Comparison of ENCODE assay signal across 8 cellular contexts in the genomic region with DNA sequence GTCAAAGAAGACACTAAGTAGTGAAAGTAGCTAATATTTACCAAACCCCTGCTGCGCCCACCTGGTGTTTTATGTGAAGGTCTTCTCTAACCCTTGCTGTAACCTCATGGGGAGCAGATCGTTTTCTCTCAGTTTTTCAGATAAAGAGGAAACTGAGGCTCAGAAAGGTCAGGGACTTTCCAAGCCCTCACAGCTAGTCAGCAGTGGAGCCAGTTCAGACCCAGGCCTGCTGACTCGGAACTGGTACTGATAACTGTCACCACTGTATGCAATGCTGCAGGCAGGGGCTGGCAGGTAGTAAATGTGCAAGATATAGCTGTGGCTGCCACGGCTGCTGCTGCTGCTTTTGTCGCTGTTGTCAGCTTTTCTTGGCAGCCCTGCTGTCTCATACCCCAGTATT.
A peak's percentile ranks its signal among the peaks of the same experiment; 100 is the strongest.
DNase-seq lines count a peak whose midpoint lies in the region; ATAC-seq, FAIRE-seq and TF ChIP-seq lines count a peak whose summit lies in the region.

No MANE protein-coding gene starts in this region.

- no peaks in the 10 kb centered on the region for H3K36me3 ChIP-seq in kidney (ENCODE audit: control insufficient read depth in 1 of 2, insufficient read depth in 2 of 2, low read length in 2 of 2)

- intact Hi-C loops in kidney (cut with DNase I), result no loop called here

- H3K9me3 ChIP-seq in A549 (no peaks in the 10 kb centered on the region), kidney (ENCODE audit: control insufficient read depth in 1 of 2, low read length in 2 of 2) (no peaks in the 10 kb centered on the region)

- H3K4me3 ChIP-seq in A549, result no peak overlapping the region
- no peak overlapping the region for H3K4me3 ChIP-seq in kidney (ENCODE audit: low read length in 2 of 2)

- WGBS in A549 (ENCODE audit: missing lambda C conversion rate), result 71% methylated on average over 5 of the region's 5 CpGs

- H3K4me2 ChIP-seq in A549, result peak overlapping the region; percentile 95

- TF ChIP-seq CTCF in A549 (IDR thresholded peaks at IDR 0.05), result no peak
- TF ChIP-seq CTCF in RWPE1 (conservative IDR thresholded peaks at IDR 0.05; ENCODE audit: low read depth), result no peak
- TF ChIP-seq CTCF in kidney (IDR thresholded peaks at IDR 0.05; ENCODE audit: borderline replicate concordance, extremely low read depth, insufficient read depth), result no peak
- TF ChIP-seq CTCF in GM13977 (IDR thresholded peaks at IDR 0.05; ENCODE audit: extremely low read depth, insufficient read depth, missing control alignments), result no peak

- FAIRE-seq in A549 (lab: Jason Lieb, UNC) (no peak), kidney (lab: Jason Lieb, UNC) (no peak)

- in situ Hi-C loops in GM13977 (cut with MboI; ENCODE audit: low pct_unique_long_range_greater_than_20kb, low sequenced_read_pairs, unreplicated experiment), result no loop called here

- TF ChIP-seq RAD21 in A549 (conservative IDR thresholded peaks at IDR 0.05 in 1 of 2, IDR thresholded peaks at IDR 0.05 in 1 of 2), result no peak

- H3K27ac ChIP-seq in A549 (peak overlapping the region in 1 of 2 experiments; percentile 98; a peak in 3 of 6 replicates), RWPE1 (peak overlapping the region; percentile 56), kidney (ENCODE audit: low read depth in 2 of 2, low read length in 2 of 2) (peak overlapping the region; percentile 54 to 57)

- TF ChIP-seq POLR2A in A549 (IDR thresholded peaks at IDR 0.05; ENCODE audit: low read length), result no peak

- DNase-seq in A549 (ENCODE audit: low read depth in 1 of 2, low spot score in 1 of 2) (no peak), RWPE1 (ENCODE audit: low spot score) (no peak), kidney (peak; percentile 67), putamen (ENCODE audit: low spot score) (no peak), GM13977 (ENCODE audit: low spot score) (no peak), Ammon's horn (ENCODE audit: low spot score) (no peak), iPS-NIHi7 (ENCODE audit: extremely low spot score) (no peak)

- POLR2A ChIA-PET in A549 (lab: Yijun Ruan, JAX), result no interaction called here
- POLR2A ChIA-PET in RWPE1 (lab: Yijun Ruan, JAX; ENCODE audit: low non-redundant PET), result no interaction called here

- peaks cover 52% of the 10 kb centered on the region for H3K4me1 ChIP-seq in A549
- H3K4me1 ChIP-seq in kidney (ENCODE audit: control insufficient read depth in 1 of 2, insufficient read depth in 1 of 2, low read depth in 1 of 2, low read length in 2 of 2), result peaks cover 47 to 53% of the 10 kb centered on the region in 2 donors

- TF ChIP-seq EP300 in A549 (IDR thresholded peaks at IDR 0.05), result no peak

- H3K9ac ChIP-seq in kidney (ENCODE audit: low read length in 2 of 2), result peak overlapping the region in 1 of 2 donors; percentile 32

- CTCF ChIA-PET in A549 (lab: Yijun Ruan, JAX), result interaction anchor here (0.7 to 3.3 kb wide), 5 partner anchors 9 to 48 kb away, joined by 3 to 34 read pairs (median 4); no protein-coding TSS in a partner anchor
- CTCF ChIA-PET in RWPE1 (lab: Yijun Ruan, JAX), result interaction anchor here (0.8 to 1.4 kb wide), 3 partner anchors 10 to 49 kb away, joined by 3 to 6 read pairs (median 3); no protein-coding TSS in a partner anchor

- ATAC-seq in A549, result no peak
- ATAC-seq in GM19452 (IDR thresholded peaks at IDR 0.05; ENCODE audit: unreplicated experiment), result peak; percentile 17

TF ChIP-seq in A549, 52 proteins besides CTCF, POLR2A, EP300 and RAD21:
- TF ChIP-seq ELK1 (IDR thresholded peaks at IDR 0.05; ENCODE audit: low read depth, low read length) (no peak), ZSCAN20 (CRISPR knock-in tag; IDR thresholded peaks at IDR 0.05) (no peak), E2F6 (IDR thresholded peaks at IDR 0.05; ENCODE audit: borderline replicate concordance, low read depth) (no peak), MAZ (IDR thresholded peaks at IDR 0.05; ENCODE audit: borderline replicate concordance, low read depth, low read length) (no peak), FOXS1 (CRISPR knock-in tag; IDR thresholded peaks at IDR 0.05) (no peak), EHMT2 (IDR thresholded peaks at IDR 0.05; ENCODE audit: low read depth) (no peak), CBX2 (IDR thresholded peaks at IDR 0.05; ENCODE audit: borderline replicate concordance, low read depth) (no peak), TP53 (CRISPR knock-in tag; IDR thresholded peaks at IDR 0.05) (no peak), NR3C1 (IDR thresholded peaks at IDR 0.05) (no peak), HDAC2 (IDR thresholded peaks at IDR 0.05) (no peak), HOXA7 (CRISPR knock-in tag; IDR thresholded peaks at IDR 0.05) (no peak), RNF2 (IDR thresholded peaks at IDR 0.05; ENCODE audit: borderline replicate concordance, low read depth) (no peak), PHF8 (IDR thresholded peaks at IDR 0.05; ENCODE audit: borderline replicate concordance, low read depth) (no peak), NPAS2 (CRISPR knock-in tag; IDR thresholded peaks at IDR 0.05; ENCODE audit: borderline replicate concordance) (no peak)
- TF ChIP-seq, protein P1, sequence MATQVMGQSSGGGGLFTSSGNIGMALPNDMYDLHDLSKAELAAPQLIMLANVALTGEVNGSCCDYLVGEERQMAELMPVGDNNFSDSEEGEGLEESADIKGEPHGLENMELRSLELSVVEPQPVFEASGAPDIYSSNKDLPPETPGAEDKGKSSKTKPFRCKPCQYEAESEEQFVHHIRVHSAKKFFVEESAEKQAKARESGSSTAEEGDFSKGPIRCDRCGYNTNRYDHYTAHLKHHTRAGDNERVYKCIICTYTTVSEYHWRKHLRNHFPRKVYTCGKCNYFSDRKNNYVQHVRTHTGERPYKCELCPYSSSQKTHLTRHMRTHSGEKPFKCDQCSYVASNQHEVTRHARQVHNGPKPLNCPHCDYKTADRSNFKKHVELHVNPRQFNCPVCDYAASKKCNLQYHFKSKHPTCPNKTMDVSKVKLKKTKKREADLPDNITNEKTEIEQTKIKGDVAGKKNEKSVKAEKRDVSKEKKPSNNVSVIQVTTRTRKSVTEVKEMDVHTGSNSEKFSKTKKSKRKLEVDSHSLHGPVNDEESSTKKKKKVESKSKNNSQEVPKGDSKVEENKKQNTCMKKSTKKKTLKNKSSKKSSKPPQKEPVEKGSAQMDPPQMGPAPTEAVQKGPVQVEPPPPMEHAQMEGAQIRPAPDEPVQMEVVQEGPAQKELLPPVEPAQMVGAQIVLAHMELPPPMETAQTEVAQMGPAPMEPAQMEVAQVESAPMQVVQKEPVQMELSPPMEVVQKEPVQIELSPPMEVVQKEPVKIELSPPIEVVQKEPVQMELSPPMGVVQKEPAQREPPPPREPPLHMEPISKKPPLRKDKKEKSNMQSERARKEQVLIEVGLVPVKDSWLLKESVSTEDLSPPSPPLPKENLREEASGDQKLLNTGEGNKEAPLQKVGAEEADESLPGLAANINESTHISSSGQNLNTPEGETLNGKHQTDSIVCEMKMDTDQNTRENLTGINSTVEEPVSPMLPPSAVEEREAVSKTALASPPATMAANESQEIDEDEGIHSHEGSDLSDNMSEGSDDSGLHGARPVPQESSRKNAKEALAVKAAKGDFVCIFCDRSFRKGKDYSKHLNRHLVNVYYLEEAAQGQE (IDR thresholded peaks at IDR 0.05), result no peak
TF ChIP-seq in A549: peak in this region for 0.
